22 cellular contexts compared by ENCODE assay signal in genomic region chr6:109332748-109333147, GRCh38. TPM values are rescaled to one million over a fixed set of nuclear protein-coding genes. Genes with fewer than 3 reads are reported as not detected.
DNase-seq lines count a peak whose midpoint lies in the region; ATAC-seq and TF ChIP-seq lines count a peak whose summit lies in the region.
"Had no signal": no experiment of that assay in that cellular context is flagged by ENCODE, and none has a peak within 500 bp of the region (broad histone marks: within the 10 kb centered on the region; RNA-seq: fewer than 3 reads in every experiment).

No MANE protein-coding gene starts in this region.

- no peaks in the 10 kb centered on the region for H3K9me3 Mint-ChIP-seq in activated CD8-positive, alpha-beta T cell treated with anti-CD3 and anti-CD28 coated beads for 36 hours
- no peaks in the 10 kb centered on the region for H3K9me3 Mint-ChIP-seq in activated CD8-positive, alpha-beta T cell treated with anti-CD3 and anti-CD28 coated beads, Interleukin-2, amount 10 ng/mL, durations not matched to agents 7 days and 5 days (ENCODE audit: insufficient read depth)

- no peaks in the 10 kb centered on the region for H3K27me3 ChIP-seq in stomach
- no peaks in the 10 kb centered on the region for H3K27me3 ChIP-seq in A673 (replicated peaks; ENCODE audit: insufficient read depth, low read depth, low read length, poor library complexity)
- H3K27me3 ChIP-seq: BLaER1 treated with 17β-estradiol and CSF1 and Interleukin-3, amounts not matched to agents 10 nM and 100 nM; uterus had no signal

- H3K4me1 ChIP-seq in stomach (peaks cover 7 to 18% (median 14%) of the 10 kb centered on the region in 4 donors), A673 (ENCODE audit: insufficient read depth, low read length, poor library complexity, severe bottlenecking) (no peaks in the 10 kb centered on the region)
- H3K4me1 ChIP-seq: prostate gland, uterus had no signal

- CTCF ChIA-PET in activated CD8-positive, alpha-beta T cell treated with anti-CD3 and anti-CD28 coated beads for 36 hours (lab: Charles Lee), result no interaction called here
- CTCF ChIA-PET in activated CD8-positive, alpha-beta T cell treated with anti-CD3 and anti-CD28 coated beads, Interleukin-2, amount 10 ng/mL, durations not matched to agents 7 days and 5 days (lab: Charles Lee), result no interaction called here
- CTCF ChIA-PET in A673 (lab: Charles Lee), result no interaction called here

- intact Hi-C loops in activated CD8-positive, alpha-beta T cell treated with anti-CD3 and anti-CD28 coated beads for 36 hours (cut with micrococcal nuclease), result no loop called here
- intact Hi-C loops in stomach (cut with DNase I; ENCODE audit: low total_unique reads), result no loop called here
- intact Hi-C loops in A673 (cut with micrococcal nuclease; ENCODE audit: unreplicated experiment), result no loop called here

- H3K4me3 Mint-ChIP-seq in activated CD8-positive, alpha-beta T cell treated with anti-CD3 and anti-CD28 coated beads for 36 hours, result no peak overlapping the region
- no peak overlapping the region for H3K4me3 Mint-ChIP-seq in activated CD8-positive, alpha-beta T cell treated with anti-CD3 and anti-CD28 coated beads, Interleukin-2, amount 10 ng/mL, durations not matched to agents 7 days and 5 days
- H3K4me3 Mint-ChIP-seq: GM23338 had no signal

- in situ Hi-C loops in GM13977 (cut with MboI; ENCODE audit: low pct_unique_long_range_greater_than_20kb, low sequenced_read_pairs, unreplicated experiment), result no loop called here

- peaks cover 9% of the 10 kb centered on the region for H3K4me1 Mint-ChIP-seq in activated CD8-positive, alpha-beta T cell treated with anti-CD3 and anti-CD28 coated beads for 36 hours (ENCODE audit: low read depth)
- peaks cover 13% of the 10 kb centered on the region for H3K4me1 Mint-ChIP-seq in activated CD8-positive, alpha-beta T cell treated with anti-CD3 and anti-CD28 coated beads, Interleukin-2, amount 10 ng/mL, durations not matched to agents 7 days and 5 days (ENCODE audit: low read depth)

- H3K9me3 ChIP-seq in stomach (no peaks in the 10 kb centered on the region), A673 (ENCODE audit: low read depth, low read length, poor library complexity, severe bottlenecking) (no peaks in the 10 kb centered on the region)
- H3K9me3 ChIP-seq: prostate gland, uterus had no signal

- H3K36me3 ChIP-seq in stomach, result no peaks in the 10 kb centered on the region
- H3K36me3 ChIP-seq in A673 (ENCODE audit: insufficient read depth, low read length, poor library complexity, severe bottlenecking), result no peaks in the 10 kb centered on the region
- H3K36me3 ChIP-seq: BLaER1 treated with 17β-estradiol and CSF1 and Interleukin-3, amounts not matched to agents 10 nM and 100 nM; prostate gland; uterus had no signal

- H3K4me3 ChIP-seq in stomach (no peak overlapping the region), A673 (ENCODE audit: low read depth, low read length, poor library complexity, severe bottlenecking) (no peak overlapping the region)
- H3K4me3 ChIP-seq: BLaER1 treated with 17β-estradiol and CSF1 and Interleukin-3, amounts not matched to agents 10 nM and 100 nM; GM23338; prostate gland; uterus had no signal

- no peak for TF ChIP-seq EP300 in stomach (IDR thresholded peaks at IDR 0.05)

- TF ChIP-seq POLR2A in stomach (IDR thresholded peaks at IDR 0.05), result no peak

- POLR2A ChIA-PET in activated CD8-positive, alpha-beta T cell treated with anti-CD3 and anti-CD28 coated beads for 36 hours (lab: Charles Lee), result no interaction called here
- POLR2A ChIA-PET in activated CD8-positive, alpha-beta T cell treated with anti-CD3 and anti-CD28 coated beads, Interleukin-2, amount 10 ng/mL, durations not matched to agents 7 days and 5 days (lab: Charles Lee), result no interaction called here
- POLR2A ChIA-PET in A673 (lab: Charles Lee; ENCODE audit: low non-redundant PET), result no interaction called here

- no peak for TF ChIP-seq CTCF in activated CD8-positive, alpha-beta T cell treated with anti-CD3 and anti-CD28 coated beads for 36 hours (IDR thresholded peaks at IDR 0.05)
- no peak for TF ChIP-seq CTCF in stomach (IDR thresholded peaks at IDR 0.05)
- no peak for TF ChIP-seq CTCF in GM13977 (IDR thresholded peaks at IDR 0.05; ENCODE audit: extremely low read depth, insufficient read depth, missing control alignments)
- no peak for TF ChIP-seq CTCF in A673 (conservative IDR thresholded peaks at IDR 0.05; ENCODE audit: low read depth, low read length)

- no peaks in the 10 kb centered on the region for H3K27me3 Mint-ChIP-seq in activated CD8-positive, alpha-beta T cell treated with anti-CD3 and anti-CD28 coated beads for 36 hours
- peaks cover 2% of the 10 kb centered on the region for H3K27me3 Mint-ChIP-seq in activated CD8-positive, alpha-beta T cell treated with anti-CD3 and anti-CD28 coated beads, Interleukin-2, amount 10 ng/mL, durations not matched to agents 7 days and 5 days (ENCODE audit: low read depth)

- no TSS peak for BruUV-seq in A673 (replicated peaks; lab: Mats Ljungman, UMichigan)

- 40 to 51% (median 50%) methylated on average over 2 of the region's 2 CpGs for WGBS in stomach, 5 donors

- no peaks in the 10 kb centered on the region for H3K36me3 Mint-ChIP-seq in activated CD8-positive, alpha-beta T cell treated with anti-CD3 and anti-CD28 coated beads for 36 hours (ENCODE audit: low read depth)
- H3K36me3 Mint-ChIP-seq in activated CD8-positive, alpha-beta T cell treated with anti-CD3 and anti-CD28 coated beads, Interleukin-2, amount 10 ng/mL, durations not matched to agents 7 days and 5 days (ENCODE audit: low read depth), result no peaks in the 10 kb centered on the region

- no peak overlapping the region for H3K27ac Mint-ChIP-seq in activated CD8-positive, alpha-beta T cell treated with anti-CD3 and anti-CD28 coated beads for 36 hours
- H3K27ac Mint-ChIP-seq in activated CD8-positive, alpha-beta T cell treated with anti-CD3 and anti-CD28 coated beads, Interleukin-2, amount 10 ng/mL, durations not matched to agents 7 days and 5 days, result no peak overlapping the region
- H3K27ac Mint-ChIP-seq: GM23338 had no signal

- H3K27ac ChIP-seq in stomach (peak overlapping the region in 1 of 5 donors; percentile 54), A673 (ENCODE audit: low read depth, low read length, poor library complexity, severe bottlenecking) (no peak overlapping the region)
- H3K27ac ChIP-seq: BLaER1 treated with 17β-estradiol and CSF1 and Interleukin-3, amounts not matched to agents 10 nM and 100 nM; prostate gland; uterus had no signal

- DNase-seq in activated CD8-positive, alpha-beta T cell treated with anti-CD3 and anti-CD28 coated beads for 36 hours, result no peak
- DNase-seq in activated CD8-positive, alpha-beta T cell treated with anti-CD3 and anti-CD28 coated beads, Interleukin-2, amount 10 ng/mL, durations not matched to agents 7 days and 5 days, result no peak
- peak; percentile 58 for DNase-seq in LoVo (ENCODE audit: low spot score)
- DNase-seq in left lobe of liver (ENCODE audit: low spot score), result no peak
- peak; percentile 38 for DNase-seq in stomach
- DNase-seq in GM13977 (ENCODE audit: low spot score), result no peak
- no peak for DNase-seq in A673 (ENCODE audit: low spot score)
- DNase-seq: activated CD4-positive, CD25-positive, alpha-beta regulatory T cell treated with anti-CD3 and anti-CD28 coated beads, Interleukin-2, amount 50 U/mL, for 72 hours; DMS 273 treated with DMSO at 0.1 percent for 48 hours; GF-D8; kidney; NCI-H146; NCI-H2227 treated with DMSO at 0.1 percent for 48 hours; NK-92 treated with Interleukin-12 subunit alpha and Interleukin-12 subunit beta, amount 100 ng/mL, for 24 hours; stimulated activated CD4-positive, alpha-beta T cell treated with anti-CD3 and anti-CD28 coated beads, Interleukin-4, amount 100 ng/mL, for 4 hours; substantia nigra; uterus had no signal

- ATAC-seq in activated CD8-positive, alpha-beta T cell treated with anti-CD3 and anti-CD28 coated beads for 36 hours, result peak; percentile 53
- no peak for ATAC-seq in activated CD8-positive, alpha-beta T cell treated with anti-CD3 and anti-CD28 coated beads, Interleukin-2, amount 10 ng/mL, durations not matched to agents 7 days and 5 days
- ATAC-seq in left lobe of liver (peak; percentile 9), GM18520 (IDR thresholded peaks at IDR 0.05; ENCODE audit: unreplicated experiment) (no peak)
- ATAC-seq: SK-N-SH treated with all-trans-retinoic acid at 6 μM for 48 hours had no signal

RNA-seq across cellular contexts. Expression of gene CD164, which starts 49.5 kb away (rescaled TPM):
- 100 to 1,000 TPM; 144 to 146 TPM for total RNA-seq in activated CD8-positive, alpha-beta T cell treated with anti-CD3 and anti-CD28 coated beads for 36 hours
- 100 to 1,000 TPM; 236 to 249 TPM for total RNA-seq in activated CD8-positive, alpha-beta T cell treated with anti-CD3 and anti-CD28 coated beads, Interleukin-2, amount 10 ng/mL, durations not matched to agents 7 days and 5 days
- total RNA-seq in left lobe of liver, result 130 TPM
- 100 to 1,000 TPM in 3 of 5 donors, 10 to 100 TPM in 2; 62.4 to 453 (median 105) TPM for total RNA-seq in stomach
- 100 to 1,000 TPM in 1 of 3 donors, 10 to 100 TPM in 2; 86.5 to 104 (median 99.4) TPM for polyA plus RNA-seq in stomach
- 154 and 176 TPM in 2 replicates for total RNA-seq in A673 (2021)

Comparison
In these comparisons a context has a peak if more than half of its experiments do, and no peak if none do; other contexts are left out.
1. ATAC-seq: peak in activated CD8-positive, alpha-beta T cell treated with anti-CD3 and anti-CD28 coated beads for 36 hours (single experiment) and left lobe of liver (single experiment); none in activated CD8-positive, alpha-beta T cell treated with anti-CD3 and anti-CD28 coated beads, Interleukin-2, amount 10 ng/mL, durations not matched to agents 7 days and 5 days (single experiment) and GM18520 (single experiment).
2. DNase-seq: peak in LoVo (single experiment) and stomach (single experiment); none in activated CD8-positive, alpha-beta T cell treated with anti-CD3 and anti-CD28 coated beads for 36 hours (single experiment), activated CD8-positive, alpha-beta T cell treated with anti-CD3 and anti-CD28 coated beads, Interleukin-2, amount 10 ng/mL, durations not matched to agents 7 days and 5 days (single experiment), left lobe of liver (single experiment), GM13977 (single experiment) and A673 (single experiment).